Comparison of ENCODE assay signal across 14 cellular contexts in genomic region chr5:116436674-116437350, GRCh38.
DNase-seq lines count a peak whose midpoint lies in the region; ATAC-seq and TF ChIP-seq lines count a peak whose summit lies in the region.
"Had no signal": no experiment of that assay in that cellular context is flagged by ENCODE, and none has a peak within 500 bp of the region (broad histone marks: within the 10 kb centered on the region; RNA-seq: fewer than 3 reads in every experiment).

No MANE protein-coding gene starts in this region.

- no peak for ATAC-seq in GM19397 (IDR thresholded peaks at IDR 0.05; ENCODE audit: unreplicated experiment)

- H3K4me3 ChIP-seq in parathyroid adenoma (ENCODE audit: low read depth, low read length) (no peak overlapping the region), hepatocyte (no peak overlapping the region)
- H3K4me3 ChIP-seq: SJCRH30 had no signal

- no peaks in the 10 kb centered on the region for H4K20me1 ChIP-seq in hepatocyte (ENCODE audit: insufficient read depth, poor library complexity, severe bottlenecking)

- H3K9ac ChIP-seq in parathyroid adenoma: no peak overlapping the region

- H3K36me3 ChIP-seq in parathyroid adenoma (ENCODE audit: control insufficient read depth, insufficient read depth, low read length): no peaks in the 10 kb centered on the region
- no peaks in the 10 kb centered on the region for H3K36me3 ChIP-seq in hepatocyte (replicated peaks; ENCODE audit: insufficient read depth, low read depth)
- H3K36me3 ChIP-seq: SJCRH30 had no signal

- peak in 63 of 76 experiments; percentile 4 to 78 (median 31) for DNase-seq in HUDEP-2 (lab: John Stamatoyannopoulos, UW; ENCODE audit: unreplicated experiment in 76 of 76)
- peak; percentile 46 for DNase-seq in OCI-M2 (lab: John Stamatoyannopoulos, UW; ENCODE audit: unreplicated experiment)
- DNase-seq in NCI-H128 (lab: John Stamatoyannopoulos, UW; ENCODE audit: unreplicated experiment): no peak
- DNase-seq in hepatocyte (ENCODE audit: low spot score): no peak
- no peak for DNase-seq in DMS79 treated with DMSO at 0.1 percent for 48 hours (lab: John Stamatoyannopoulos, UW)
- DNase-seq: HFFc6, KG1, NCI-H1092, NCI-H187 treated with DMSO at 0.1 percent for 48 hours, NCI-H510A treated with DMSO at 0.1 percent for 48 hours, SJCRH30 had no signal

- no peaks in the 10 kb centered on the region for H3K79me2 ChIP-seq in parathyroid adenoma
- H3K79me2 ChIP-seq in hepatocyte: no peaks in the 10 kb centered on the region

- H3K9me3 ChIP-seq in parathyroid adenoma (ENCODE audit: control insufficient read depth, low read length): no peaks in the 10 kb centered on the region
- no peaks in the 10 kb centered on the region for H3K9me3 ChIP-seq in hepatocyte (ENCODE audit: low read depth)
- H3K9me3 ChIP-seq: SJCRH30 had no signal

- H2AFZ ChIP-seq in parathyroid adenoma (peak overlapping the region; percentile 68), hepatocyte (no peak overlapping the region)

- H3K4me2 ChIP-seq in parathyroid adenoma (ENCODE audit: low read length) (no peak overlapping the region), hepatocyte (no peak overlapping the region)

- H3K27ac ChIP-seq in cingulate gyrus (ENCODE audit: low read depth, low read length): peak overlapping the region; percentile 78
- H3K27ac ChIP-seq in parathyroid adenoma: peak overlapping the region; percentile 2
- H3K27ac ChIP-seq in hepatocyte: no peak overlapping the region
- H3K27ac ChIP-seq: SJCRH30 had no signal

- H3K4me1 ChIP-seq in parathyroid adenoma (peaks cover 62% of the 10 kb centered on the region), hepatocyte (ENCODE audit: insufficient read depth) (no peaks in the 10 kb centered on the region)

- H3K9me2 ChIP-seq in hepatocyte (replicated peaks; ENCODE audit: insufficient read depth): no peaks in the 10 kb centered on the region

- H3K27me3 ChIP-seq in parathyroid adenoma (ENCODE audit: control insufficient read depth, insufficient read depth, low read length): no peaks in the 10 kb centered on the region
- no peaks in the 10 kb centered on the region for H3K27me3 ChIP-seq in hepatocyte
- H3K27me3 ChIP-seq: SJCRH30 had no signal

- WGBS in hepatocyte (ENCODE audit: low lambda C conversion rate, missing lambda C conversion rate): 71% methylated on average over 5 of the region's 5 CpGs

- TF ChIP-seq CTCF in parathyroid adenoma (IDR thresholded peaks at IDR 0.05): no peak
- no peak for TF ChIP-seq CTCF in hepatocyte (IDR thresholded peaks at IDR 0.05; ENCODE audit: poor library complexity)

Comparison
In these comparisons a context has a peak if more than half of its experiments do, and no peak if none do; other contexts are left out.
1. DNase-seq: peak in HUDEP-2 (63 of 76) and OCI-M2 (single experiment); none in NCI-H128 (single experiment), hepatocyte (single experiment) and DMS79 treated with DMSO at 0.1 percent for 48 hours (single experiment).